17 cellular contexts compared by ENCODE assay signal in genomic region chr1:245542365-245542764, GRCh38.
A peak's percentile ranks its signal among the peaks of the same experiment; 100 is the strongest.
DNase-seq lines count a peak whose midpoint lies in the region; ATAC-seq and TF ChIP-seq lines count a peak whose summit lies in the region.
"Had no signal": no experiment of that assay in that cellular context is flagged by ENCODE, and none has a peak within 500 bp of the region (broad histone marks: within the 10 kb centered on the region; RNA-seq: fewer than 3 reads in every experiment).

No MANE protein-coding gene starts in this region.

- H3K36me3 Mint-ChIP-seq in activated naive CD4-positive, alpha-beta T cell treated with anti-CD3 and anti-CD28 coated beads, Interleukin-2, amount 50 U/mL, for 72 hours: no peaks in the 10 kb centered on the region
- H3K36me3 Mint-ChIP-seq in endodermal cell (ENCODE audit: low read depth) (peaks cover 24% of the 10 kb centered on the region), osteocyte (ENCODE audit: unreplicated experiment) (no peaks in the 10 kb centered on the region)
- H3K36me3 Mint-ChIP-seq: CD8-positive, alpha-beta T cell had no signal

- peak overlapping the region; percentile 36 to 38 for H3K27ac Mint-ChIP-seq in activated naive CD4-positive, alpha-beta T cell treated with anti-CD3 and anti-CD28 coated beads, Interleukin-2, amount 50 U/mL, for 72 hours
- H3K27ac Mint-ChIP-seq in endodermal cell: no peak overlapping the region
- H3K27ac Mint-ChIP-seq in osteocyte (ENCODE audit: unreplicated experiment): no peak overlapping the region
- H3K27ac Mint-ChIP-seq: B cell; CD4-positive, alpha-beta T cell; CD8-positive, alpha-beta T cell had no signal

- H3K4me1 Mint-ChIP-seq in endodermal cell (peaks cover 18% of the 10 kb centered on the region), osteocyte (ENCODE audit: unreplicated experiment) (no peaks in the 10 kb centered on the region)
- H3K4me1 Mint-ChIP-seq: B cell had no signal

- H3K9me3 ChIP-seq in endodermal cell (ENCODE audit: control insufficient read depth, low read length): no peaks in the 10 kb centered on the region
- H3K9me3 ChIP-seq: A549; BLaER1 treated with 17β-estradiol and CSF1 and Interleukin-3, amounts not matched to agents 10 nM and 100 nM; Caco-2 had no signal

- peaks cover 3% of the 10 kb centered on the region for H3K36me3 ChIP-seq in endodermal cell (ENCODE audit: control insufficient read depth, insufficient read depth, low read length)
- H3K36me3 ChIP-seq: BLaER1 treated with 17β-estradiol and CSF1 and Interleukin-3, amounts not matched to agents 10 nM and 100 nM had no signal

- no peak overlapping the region for H3K27ac ChIP-seq in endodermal cell (ENCODE audit: low read depth, low read length)
- H3K27ac ChIP-seq: 22Rv1; A549; BLaER1 treated with 17β-estradiol and CSF1 and Interleukin-3, amounts not matched to agents 10 nM and 100 nM; C4-2B had no signal

- no peaks in the 10 kb centered on the region for H3K4me1 ChIP-seq in endodermal cell (ENCODE audit: control insufficient read depth, insufficient read depth, low read length)
- H3K4me1 ChIP-seq: A549; BLaER1 treated with 17β-estradiol and CSF1 and Interleukin-3, amounts not matched to agents 10 nM and 100 nM; Caco-2 had no signal

- no peak for ATAC-seq in activated naive CD4-positive, alpha-beta T cell treated with anti-CD3 and anti-CD28 coated beads, Interleukin-2, amount 50 U/mL, for 72 hours
- ATAC-seq: A549; CD8-positive, alpha-beta T cell had no signal

- peaks cover 0 to under 1% of the 10 kb centered on the region in 2 donors for H3K9me3 Mint-ChIP-seq in activated naive CD4-positive, alpha-beta T cell treated with anti-CD3 and anti-CD28 coated beads, Interleukin-2, amount 50 U/mL, for 72 hours
- H3K9me3 Mint-ChIP-seq in endodermal cell: no peaks in the 10 kb centered on the region
- no peaks in the 10 kb centered on the region for H3K9me3 Mint-ChIP-seq in osteocyte (ENCODE audit: unreplicated experiment)
- H3K9me3 Mint-ChIP-seq: CD8-positive, alpha-beta T cell had no signal

- TF ChIP-seq CTCF in endodermal cell (conservative IDR thresholded peaks at IDR 0.05): no peak
- TF ChIP-seq CTCF in osteocyte (IDR thresholded peaks at IDR 0.05): no peak

- H3K4me3 ChIP-seq in endodermal cell (ENCODE audit: low read length): no peak overlapping the region
- H3K4me3 ChIP-seq: A549; BLaER1 treated with 17β-estradiol and CSF1 and Interleukin-3, amounts not matched to agents 10 nM and 100 nM had no signal

- H3K9ac ChIP-seq in endodermal cell (ENCODE audit: extremely low read depth, low read length, poor library complexity, severe bottlenecking): no peak overlapping the region
- H3K9ac ChIP-seq: BLaER1 treated with 17β-estradiol and CSF1 and Interleukin-3, amounts not matched to agents 10 nM and 100 nM had no signal

- no peaks in the 10 kb centered on the region for H3K27me3 Mint-ChIP-seq in endodermal cell (ENCODE audit: insufficient read depth)
- H3K27me3 Mint-ChIP-seq in osteocyte (ENCODE audit: unreplicated experiment): peaks cover 4% of the 10 kb centered on the region

- no peak overlapping the region for H3K4me3 Mint-ChIP-seq in endodermal cell
- no peak overlapping the region for H3K4me3 Mint-ChIP-seq in osteocyte (ENCODE audit: unreplicated experiment)
- H3K4me3 Mint-ChIP-seq: B cell; CD4-positive, alpha-beta T cell; CD8-positive, alpha-beta T cell had no signal

- no peak for DNase-seq in activated naive CD4-positive, alpha-beta T cell treated with anti-CD3 and anti-CD28 coated beads, Interleukin-2, amount 50 U/mL, for 72 hours (ENCODE audit: low spot score in 2 of 2)
- no peak for DNase-seq in activated naive CD4-positive, alpha-beta T cell treated with Interleukin-2 at 50 U/mL for 16 hours
- DNase-seq in endodermal cell (peak; percentile 10), osteocyte (ENCODE audit: extremely low spot score, unreplicated experiment) (peak; percentile 80), posterior vena cava (ENCODE audit: low spot score) (no peak)
- DNase-seq: AML-193; Caco-2; Calu3; CD4-positive, alpha-beta T cell; CD8-positive, alpha-beta T cell; DMS79 treated with DMSO at 0.1 percent for 48 hours; GF-D8 had no signal

- intact Hi-C loops in posterior vena cava (cut with DNase I): no loop called here

- 88% methylated on average over 5 of the region's 6 CpGs; no CpG with 5 or more reads in 1 of the 2 experiments for WGBS in endodermal cell (ENCODE audit: insufficient coverage in 1 of 2, insufficient read length in 1 of 2), 2 experiments

- H3K27me3 ChIP-seq in endodermal cell (ENCODE audit: control insufficient read depth, insufficient read depth, low read length, poor library complexity, severe bottlenecking): no peaks in the 10 kb centered on the region
- H3K27me3 ChIP-seq: BLaER1 treated with 17β-estradiol and CSF1 and Interleukin-3, amounts not matched to agents 10 nM and 100 nM had no signal

Comparison
In these comparisons a context has a peak if more than half of its experiments do, and no peak if none do; other contexts are left out.
1. DNase-seq: peak in endodermal cell (single experiment) and osteocyte (single experiment); none in activated naive CD4-positive, alpha-beta T cell treated with anti-CD3 and anti-CD28 coated beads, Interleukin-2, amount 50 U/mL, for 72 hours (0 of 2), activated naive CD4-positive, alpha-beta T cell treated with Interleukin-2 at 50 U/mL for 16 hours (single experiment) and posterior vena cava (single experiment).
2. H3K27ac Mint-ChIP-seq: peak in activated naive CD4-positive, alpha-beta T cell treated with anti-CD3 and anti-CD28 coated beads, Interleukin-2, amount 50 U/mL, for 72 hours (2 of 2); none in endodermal cell (single experiment) and osteocyte (single experiment).